Comparison of ENCODE assay signal across 8 cellular contexts in genomic region chr6:12009180-12009748, GRCh38. TPM values are rescaled to one million over a fixed set of nuclear protein-coding genes. Genes with fewer than 3 reads are reported as not detected.
A peak's percentile ranks its signal among the peaks of the same experiment; 100 is the strongest.
DNase-seq lines count a peak whose midpoint lies in the region; ATAC-seq and TF ChIP-seq lines count a peak whose summit lies in the region.

No MANE protein-coding gene starts in this region.

- H3K4me3 ChIP-seq in left ventricle myocardium inferior (peak overlapping the region; percentile 83), astrocyte of the spinal cord (ENCODE audit: low read depth, low read length) (peak overlapping the region; percentile 76), uterus (peak overlapping the region; percentile 43 to 83)

- H3K27ac Mint-ChIP-seq in memory B cell, result peak overlapping the region; percentile 99

- H3K9me3 Mint-ChIP-seq in memory B cell, result no peaks in the 10 kb centered on the region

- H3K27me3 Mint-ChIP-seq in memory B cell, result no peaks in the 10 kb centered on the region

- TF ChIP-seq POLR2A in uterus (IDR thresholded peaks at IDR 0.05), result no peak

- no peaks in the 10 kb centered on the region for H3K9me3 ChIP-seq in left ventricle myocardium inferior (replicated peaks)
- no peaks in the 10 kb centered on the region for H3K9me3 ChIP-seq in uterus

- H3K4me1 ChIP-seq in left ventricle myocardium inferior, result peaks cover 47% of the 10 kb centered on the region
- H3K4me1 ChIP-seq in uterus, result no peaks in the 10 kb centered on the region

- no peaks in the 10 kb centered on the region for H3K36me3 ChIP-seq in left ventricle myocardium inferior
- H3K36me3 ChIP-seq in uterus, result no peaks in the 10 kb centered on the region

- H3K4me3 Mint-ChIP-seq in memory B cell, result peak overlapping the region; percentile 86

- no peak for ATAC-seq in Right ventricle myocardium superior (ENCODE audit: poor library complexity)
- no peak for ATAC-seq in memory B cell (ENCODE audit: low read depth)

- H3K27ac ChIP-seq in left ventricle myocardium inferior (replicated peaks) (peak overlapping the region; percentile 99), uterus (peak overlapping the region; percentile 96 to 98)

- in situ Hi-C loops in astrocyte of the spinal cord (cut with HindIII; ENCODE audit: low sequenced_read_pairs), result no loop called here

- peaks cover 22% of the 10 kb centered on the region for H3K4me1 Mint-ChIP-seq in memory B cell

- H3K36me3 Mint-ChIP-seq in memory B cell, result peaks cover 2% of the 10 kb centered on the region

- DNase-seq in left ventricle myocardium inferior (no peak), Right ventricle myocardium superior (no peak), astrocyte of the spinal cord (ENCODE audit: low read depth, low spot score) (peak; percentile 20), memory B cell (ENCODE audit: low spot score in 2 of 2) (peak in 1 of 2 donors; percentile 36), uterus (no peak), SHP77 treated with DMSO at 0.1 percent for 48 hours (lab: John Stamatoyannopoulos, UW) (no peak)
- no peak for DNase-seq in stimulated activated CD8-positive, alpha-beta memory T cell treated with anti-CD3 and anti-CD28 coated beads, Interleukin-4, amount 100 ng/mL, for 48 hours
- no peak for DNase-seq in stimulated activated naive CD4-positive, alpha-beta T cell treated with Interleukin-2 at 50 U/mL for 16 hours (lab: John Stamatoyannopoulos, UW)

- intact Hi-C loops in left ventricle myocardium inferior (cut with micrococcal nuclease) (no loop called here), Right ventricle myocardium superior (cut with DNase I) (no loop called here), uterus (cut with DNase I; ENCODE audit: low total_unique reads) (no loop called here)

- no peaks in the 10 kb centered on the region for H3K27me3 ChIP-seq in left ventricle myocardium inferior (ENCODE audit: low read depth)
- H3K27me3 ChIP-seq in uterus, result no peaks in the 10 kb centered on the region

- TF ChIP-seq CTCF in left ventricle myocardium inferior (IDR thresholded peaks at IDR 0.05; ENCODE audit: borderline replicate concordance), result no peak
- no peak for TF ChIP-seq CTCF in astrocyte of the spinal cord (IDR thresholded peaks at IDR 0.05; ENCODE audit: low read depth, low read length)
- TF ChIP-seq CTCF in uterus (IDR thresholded peaks at IDR 0.05), result no peak

RNA-seq across cellular contexts. Expression of gene HIVEP1, which starts 2.8 kb away (rescaled TPM):
- total RNA-seq in left ventricle myocardium inferior (13.7 TPM), Right ventricle myocardium superior (12.0 TPM), uterus (10 to 100 TPM in 3 of 4 donors, 1 to 10 TPM in 1; 8.5 to 38.1 (median 22.0) TPM)
